Comparison of ENCODE assay signal across 1 cellular context in genomic region chr5:143986567-143987242, GRCh38.
TF ChIP-seq lines count a peak whose summit lies in the region.

No MANE protein-coding gene starts in this region.

TF ChIP-seq in WTC11, 78 proteins besides CTCF, POLR2A, EP300 and RAD21 (continued from another document):
- no peak for TF ChIP-seq AFF4 (CRISPR knock-in tag; IDR thresholded peaks at IDR 0.05; ENCODE audit: borderline replicate concordance)
